Comparison of ENCODE assay signal across 9 cellular contexts in the genomic region with DNA sequence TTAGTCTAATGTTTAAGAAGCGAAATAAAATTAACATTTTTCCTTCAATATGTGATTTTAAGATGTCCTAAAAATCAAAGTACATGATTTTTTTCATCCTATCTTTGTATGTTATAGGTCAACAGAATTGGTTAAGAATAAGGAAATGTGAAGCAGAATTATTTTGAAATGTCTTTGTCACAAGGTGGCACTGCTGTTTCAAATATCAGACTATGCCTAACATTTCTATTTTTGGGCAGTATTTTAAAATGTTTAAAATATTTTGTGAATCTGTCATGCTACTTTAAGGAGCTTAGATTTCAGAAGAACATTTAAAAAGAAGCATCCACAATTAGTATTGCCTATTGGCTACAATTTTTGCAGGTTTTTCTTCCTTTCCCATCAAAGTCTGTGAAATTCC. TPM values are rescaled to one million over a fixed set of nuclear protein-coding genes. Genes with fewer than 3 reads are reported as not detected.
DNase-seq lines count a peak whose midpoint lies in the region; ATAC-seq and TF ChIP-seq lines count a peak whose summit lies in the region.
"Had no signal": no experiment of that assay in that cellular context is flagged by ENCODE, and none has a peak within 500 bp of the region (broad histone marks: within the 10 kb centered on the region; RNA-seq: fewer than 3 reads in every experiment).

No MANE protein-coding gene starts in this region.

- H3K4me3 ChIP-seq in left ventricle myocardium inferior (no peak overlapping the region), epithelial cell of esophagus (ENCODE audit: low read length) (no peak overlapping the region), vagina (no peak overlapping the region)

- H3K9me3 ChIP-seq in left ventricle myocardium inferior (replicated peaks) (no peaks in the 10 kb centered on the region), vagina (no peaks in the 10 kb centered on the region)

- TF ChIP-seq CTCF in left ventricle myocardium inferior (IDR thresholded peaks at IDR 0.05; ENCODE audit: borderline replicate concordance) (peak; percentile 45), epithelial cell of esophagus (IDR thresholded peaks at IDR 0.05; ENCODE audit: insufficient read depth, low read depth, low read length, missing control alignments) (peak; percentile 6), vagina (IDR thresholded peaks at IDR 0.05) (no peak)

- H3K36me3 ChIP-seq in left ventricle myocardium inferior (no peaks in the 10 kb centered on the region), vagina (no peaks in the 10 kb centered on the region)

- H3K27me3 ChIP-seq in left ventricle myocardium inferior (ENCODE audit: low read depth) = no peaks in the 10 kb centered on the region
- no peaks in the 10 kb centered on the region for H3K27me3 ChIP-seq in vagina

- CTCF ChIA-PET in activated CD8-positive, alpha-beta memory T cell treated with anti-CD3 and anti-CD28 coated beads, Interleukin-2, amount 10 ng/mL, durations not matched to agents 7 days and 5 days (lab: Charles Lee) = no interaction called here

- H3K4me3 Mint-ChIP-seq in activated CD8-positive, alpha-beta memory T cell treated with anti-CD3 and anti-CD28 coated beads, Interleukin-2, amount 10 ng/mL, durations not matched to agents 7 days and 5 days = no peak overlapping the region

- no peak overlapping the region for H3K27ac Mint-ChIP-seq in activated CD8-positive, alpha-beta memory T cell treated with anti-CD3 and anti-CD28 coated beads, Interleukin-2, amount 10 ng/mL, durations not matched to agents 7 days and 5 days
- H3K27ac Mint-ChIP-seq: activated T-helper 2 cell treated with anti-CD3 and anti-CD28 coated beads, Interferon-gamma antibody, Interleukin-2, Interleukin-4, amounts not matched to agents 10 μg/mL and 5 μg/mL and 100 μg/mL, durations not matched to agents 14 hours and 24 hours and 36 hours had no signal

- no peak for TF ChIP-seq POLR2A in vagina (IDR thresholded peaks at IDR 0.05)

- H3K4me1 ChIP-seq in left ventricle myocardium inferior (no peaks in the 10 kb centered on the region), vagina (no peaks in the 10 kb centered on the region)

- no peaks in the 10 kb centered on the region for H3K36me3 Mint-ChIP-seq in activated CD8-positive, alpha-beta memory T cell treated with anti-CD3 and anti-CD28 coated beads, Interleukin-2, amount 10 ng/mL, durations not matched to agents 7 days and 5 days

- ATAC-seq in left ventricle myocardium superior (no peak), GM21786 (IDR thresholded peaks at IDR 0.05; ENCODE audit: unreplicated experiment) (no peak), HG02759 (IDR thresholded peaks at IDR 0.05; ENCODE audit: unreplicated experiment) (no peak)
- ATAC-seq in activated CD8-positive, alpha-beta memory T cell treated with anti-CD3 and anti-CD28 coated beads, Interleukin-2, amount 10 ng/mL, durations not matched to agents 7 days and 5 days = no peak

- no peaks in the 10 kb centered on the region for H3K27me3 Mint-ChIP-seq in activated CD8-positive, alpha-beta memory T cell treated with anti-CD3 and anti-CD28 coated beads, Interleukin-2, amount 10 ng/mL, durations not matched to agents 7 days and 5 days

- H3K27ac ChIP-seq in left ventricle myocardium inferior (replicated peaks) (no peak overlapping the region), vagina (no peak overlapping the region)

- H3K9me3 Mint-ChIP-seq in activated CD8-positive, alpha-beta memory T cell treated with anti-CD3 and anti-CD28 coated beads, Interleukin-2, amount 10 ng/mL, durations not matched to agents 7 days and 5 days (ENCODE audit: low read depth) = peaks cover 4% of the 10 kb centered on the region

- intact Hi-C loops in left ventricle myocardium inferior (cut with micrococcal nuclease) (no loop called here), left ventricle myocardium superior (cut with micrococcal nuclease) (no loop called here), vagina (cut with DNase I) (no loop called here)

- no peak for DNase-seq in left ventricle myocardium inferior
- no peak for DNase-seq in left ventricle myocardium superior
- peak; percentile 3 for DNase-seq in NCI-H460 (ENCODE audit: extremely low read depth, low read depth)
- peak; percentile 13 for DNase-seq in epithelial cell of esophagus (ENCODE audit: low read depth)
- DNase-seq in vagina (ENCODE audit: extremely low spot score in 2 of 2) = no peak
- DNase-seq in activated CD8-positive, alpha-beta memory T cell treated with anti-CD3 and anti-CD28 coated beads, Interleukin-2, amount 10 ng/mL, durations not matched to agents 7 days and 5 days = no peak

- no peaks in the 10 kb centered on the region for H3K4me1 Mint-ChIP-seq in activated CD8-positive, alpha-beta memory T cell treated with anti-CD3 and anti-CD28 coated beads, Interleukin-2, amount 10 ng/mL, durations not matched to agents 7 days and 5 days

RNA-seq across cellular contexts. Expression of a gene that starts 38.7 kb away (rescaled TPM):
- total RNA-seq in left ventricle myocardium inferior = not detected
- total RNA-seq in left ventricle myocardium superior = not detected
- total RNA-seq in NCI-H460 (2014; rRNA removed; shearing (Covaris generic)) = not detected in 2 replicates
- polyA plus RNA-seq in NCI-H460 (2014; cell fraction: nucleus; rRNA removed) = not detected in 2 replicates
- total RNA-seq in vagina = not detected
- not detected for total RNA-seq in activated CD8-positive, alpha-beta memory T cell treated with anti-CD3 and anti-CD28 coated beads, Interleukin-2, amount 10 ng/mL, durations not matched to agents 7 days and 5 days
- total RNA-seq: activated T-helper 2 cell treated with anti-CD3 and anti-CD28 coated beads, Interferon-gamma antibody, Interleukin-2, Interleukin-4, amounts not matched to agents 10 μg/mL and 5 μg/mL and 100 μg/mL, durations not matched to agents 14 hours and 24 hours and 36 hours had no signal

Comparison
In these comparisons a context has a peak if more than half of its experiments do, and no peak if none do; other contexts are left out.
1. DNase-seq: peak in NCI-H460 (single experiment) and epithelial cell of esophagus (single experiment); none in left ventricle myocardium inferior (single experiment), left ventricle myocardium superior (single experiment), vagina (0 of 2) and activated CD8-positive, alpha-beta memory T cell treated with anti-CD3 and anti-CD28 coated beads, Interleukin-2, amount 10 ng/mL, durations not matched to agents 7 days and 5 days (single experiment).
2. CTCF ChIP-seq: peak in left ventricle myocardium inferior (single experiment) and epithelial cell of esophagus (single experiment); none in vagina (0 of 3).